In genomic region chr9:34989056-34989945, GRCh38 we compare ENCODE assay signal across 8 cellular contexts. TPM values are rescaled to one million over a fixed set of nuclear protein-coding genes. Genes with fewer than 3 reads are reported as not detected.
DNase-seq lines count a peak whose midpoint lies in the region; ATAC-seq and TF ChIP-seq lines count a peak whose summit lies in the region.

DNAJB5 (plus strand) TSS chr9:34989745; CDS start chr9:34990631, 886 bp downstream.

- peak within 1 kb of the TSS; percentile 90 to 99 (median 94) for H3K4me3 Mint-ChIP-seq in CD4-positive, alpha-beta memory T cell
- H3K4me3 Mint-ChIP-seq in activated CD8-positive, alpha-beta T cell treated with anti-CD3 and anti-CD28 coated beads for 36 hours: peak within 1 kb of the TSS; percentile 80

- peaks cover 42% of the 10 kb centered on the region for H3K4me1 ChIP-seq in CD4-positive, alpha-beta memory T cell (ENCODE audit: insufficient read depth, low read length)
- H3K4me1 ChIP-seq in duodenal mucosa (ENCODE audit: control insufficient read depth in 1 of 2, insufficient read depth in 2 of 2, low read length in 2 of 2) (peaks cover 19 to 48% of the 10 kb centered on the region in 2 donors), right lobe of liver (peaks cover 0 to 5% (median 0%) of the 10 kb centered on the region in 4 donors)

- no peaks in the 10 kb centered on the region for H3K9me3 Mint-ChIP-seq in CD4-positive, alpha-beta memory T cell
- no peaks in the 10 kb centered on the region for H3K9me3 Mint-ChIP-seq in activated CD8-positive, alpha-beta T cell treated with anti-CD3 and anti-CD28 coated beads for 36 hours

- H3K9me3 ChIP-seq in CD4-positive, alpha-beta memory T cell (ENCODE audit: control insufficient read depth in 1 of 2, low read length in 2 of 2): no peaks in the 10 kb centered on the region
- H3K9me3 ChIP-seq in duodenal mucosa (ENCODE audit: control insufficient read depth in 1 of 2, low read length in 2 of 2) (no peaks in the 10 kb centered on the region), right lobe of liver (no peaks in the 10 kb centered on the region)

- peak within 1 kb of the TSS; percentile 47 to 83 for H3K4me3 ChIP-seq in CD4-positive, alpha-beta memory T cell (ENCODE audit: low read length in 2 of 2)
- peak within 1 kb of the TSS; percentile 72 to 88 for H3K4me3 ChIP-seq in duodenal mucosa (ENCODE audit: low read depth in 1 of 2, low read length in 2 of 2)
- H3K4me3 ChIP-seq in right lobe of liver: peak within 1 kb of the TSS; percentile 75 to 88 (median 83)

- no peak for TF ChIP-seq CTCF in activated CD8-positive, alpha-beta T cell treated with anti-CD3 and anti-CD28 coated beads for 36 hours (IDR thresholded peaks at IDR 0.05)
- TF ChIP-seq CTCF in right lobe of liver (IDR thresholded peaks at IDR 0.05): no peak

- H3K27ac ChIP-seq in CD4-positive, alpha-beta memory T cell (ENCODE audit: low read depth, low read length): peak within 1 kb of the TSS; percentile 69
- H3K27ac ChIP-seq in duodenal mucosa (ENCODE audit: low read depth, low read length) (peak within 1 kb of the TSS; percentile 84), right lobe of liver (peak within 1 kb of the TSS; percentile 74 to 84 (median 84))

- CTCF ChIA-PET in CD4-positive, alpha-beta memory T cell (lab: Charles Lee; ENCODE audit: partially characterized antibody): interaction anchor here (0.8 kb wide), 1 partner anchor 90 kb away, joined by 3 read pairs; no protein-coding TSS in a partner anchor
- CTCF ChIA-PET in activated CD8-positive, alpha-beta T cell treated with anti-CD3 and anti-CD28 coated beads for 36 hours (lab: Charles Lee): interaction anchor here (1.0 to 3.4 kb wide), 3 partner anchors 8 to 90 kb away, joined by 3 to 15 read pairs (median 3); no protein-coding TSS in a partner anchor

- peak; percentile 96 to 99 (median 98) for DNase-seq in CD4-positive, alpha-beta memory T cell
- DNase-seq in HK-2 (ENCODE audit: unreplicated experiment) (peak; percentile 97), NCI-H82 treated with DMSO at 0.1 percent for 48 hours (lab: John Stamatoyannopoulos, UW; ENCODE audit: unreplicated experiment) (peak; percentile 97), right lobe of liver (peak; percentile 97 to 99 (median 99))
- peak; percentile 98 for DNase-seq in activated CD8-positive, alpha-beta T cell treated with anti-CD3 and anti-CD28 coated beads for 36 hours
- DNase-seq in stimulated activated CD4-positive, alpha-beta T cell treated with anti-CD3 and anti-CD28 coated beads, Interleukin-4, amount 100 ng/mL, for 24 hours: peak; percentile 97

- peak within 1 kb of the TSS; percentile 58 to 73 for H3K9ac ChIP-seq in duodenal mucosa (ENCODE audit: low read depth in 1 of 2, low read length in 2 of 2)

- H3K4me1 Mint-ChIP-seq in CD4-positive, alpha-beta memory T cell: peaks cover 28 to 62% (median 47%) of the 10 kb centered on the region in 4 donors
- peaks cover 72% of the 10 kb centered on the region for H3K4me1 Mint-ChIP-seq in activated CD8-positive, alpha-beta T cell treated with anti-CD3 and anti-CD28 coated beads for 36 hours (ENCODE audit: low read depth)

- 0% methylated on average over 17 of the region's 61 CpGs for WGBS in right lobe of liver (ENCODE audit: insufficient coverage, low coverage, low lambda C conversion rate, missing lambda C conversion rate)

- peak; percentile 83 for TF ChIP-seq POLR2A in right lobe of liver (IDR thresholded peaks at IDR 0.05)

- peak within 1 kb of the TSS; percentile 84 to 95 (median 94) for H3K27ac Mint-ChIP-seq in CD4-positive, alpha-beta memory T cell
- peak within 1 kb of the TSS; percentile 91 for H3K27ac Mint-ChIP-seq in activated CD8-positive, alpha-beta T cell treated with anti-CD3 and anti-CD28 coated beads for 36 hours

- ATAC-seq in GM19455 (IDR thresholded peaks at IDR 0.05; ENCODE audit: unreplicated experiment) (peak; percentile 88), right lobe of liver (peak; percentile 83 to 96 (median 94))
- ATAC-seq in activated CD8-positive, alpha-beta T cell treated with anti-CD3 and anti-CD28 coated beads for 36 hours: peak; percentile 85

- no peaks in the 10 kb centered on the region for H3K36me3 ChIP-seq in CD4-positive, alpha-beta memory T cell (ENCODE audit: insufficient read depth, low read length)
- H3K36me3 ChIP-seq in duodenal mucosa (ENCODE audit: control insufficient read depth in 1 of 2, insufficient read depth in 2 of 2, low read length in 2 of 2) (no peaks in the 10 kb centered on the region), right lobe of liver (no peaks in the 10 kb centered on the region)

- H3K36me3 Mint-ChIP-seq in CD4-positive, alpha-beta memory T cell: peaks cover 0 to 1% of the 10 kb centered on the region in 2 donors
- peaks cover 12% of the 10 kb centered on the region for H3K36me3 Mint-ChIP-seq in activated CD8-positive, alpha-beta T cell treated with anti-CD3 and anti-CD28 coated beads for 36 hours (ENCODE audit: low read depth)

- H3K27me3 Mint-ChIP-seq in CD4-positive, alpha-beta memory T cell: no peaks in the 10 kb centered on the region
- no peaks in the 10 kb centered on the region for H3K27me3 Mint-ChIP-seq in activated CD8-positive, alpha-beta T cell treated with anti-CD3 and anti-CD28 coated beads for 36 hours

- POLR2A ChIA-PET in CD4-positive, alpha-beta memory T cell (lab: Charles Lee; ENCODE audit: partially characterized antibody): interaction anchor here (1.2 to 4.0 kb wide), 4 partner anchors 83 to 113 kb away, joined by 5 to 19 read pairs (median 8); partner anchors contain the start of genes FANCG, STOML2 and VCP
- POLR2A ChIA-PET in activated CD8-positive, alpha-beta T cell treated with anti-CD3 and anti-CD28 coated beads for 36 hours (lab: Charles Lee): interaction anchor here (1.0 to 1.4 kb wide), 4 partner anchors 13 to 103 kb away, joined by 3 to 7 read pairs (median 4); partner anchors contain the start of gene VCP

- intact Hi-C loops in CD4-positive, alpha-beta memory T cell (cut with micrococcal nuclease): loop anchor here (1.0 to 5.0 kb wide), 8 partner anchors 83 to 1962 kb away; partner anchors contain the start of genes CCDC107, DNAJA1, PIGO and RMRP
- intact Hi-C loops in activated CD8-positive, alpha-beta T cell treated with anti-CD3 and anti-CD28 coated beads for 36 hours (cut with micrococcal nuclease): no loop called here
- intact Hi-C loops in right lobe of liver (cut with DNase I): loop anchor here in 1 of 2 donors (10.0 kb wide), 1 partner anchor 94 kb away; a partner anchor contains a TSS

- H3K27me3 ChIP-seq in CD4-positive, alpha-beta memory T cell (ENCODE audit: insufficient read depth, low read length): no peaks in the 10 kb centered on the region
- H3K27me3 ChIP-seq in duodenal mucosa (ENCODE audit: control insufficient read depth in 1 of 2, insufficient read depth in 2 of 2, low read length in 2 of 2): peaks cover 0 to 3% of the 10 kb centered on the region in 2 donors
- H3K27me3 ChIP-seq in right lobe of liver: no peaks in the 10 kb centered on the region

RNA-seq across cellular contexts. Expression of gene DNAJB5, which starts in this region (rescaled TPM):
- total RNA-seq in CD4-positive, alpha-beta memory T cell: under 1 TPM; 0.73 to 0.97 TPM
- polyA plus RNA-seq in CD4-positive, alpha-beta memory T cell: 1 to 10 TPM in 1 of 2 donors, under 1 TPM in 1; 0.91 to 2.2 TPM
- total RNA-seq in activated CD8-positive, alpha-beta T cell treated with anti-CD3 and anti-CD28 coated beads for 36 hours: 10 to 100 TPM; 14.6 to 16.4 TPM
- 1 to 10 TPM; 1.1 to 3.5 (median 1.7) TPM for total RNA-seq in right lobe of liver

Comparison
In these comparisons a context has a peak if more than half of its experiments do, and no peak if none do; other contexts are left out.
1. Peak in every context shown above with its lines: DNase-seq, ATAC-seq, H3K4me3 ChIP-seq and H3K27ac ChIP-seq.